1 cellular context compared by ENCODE assay signal in the genomic region with DNA sequence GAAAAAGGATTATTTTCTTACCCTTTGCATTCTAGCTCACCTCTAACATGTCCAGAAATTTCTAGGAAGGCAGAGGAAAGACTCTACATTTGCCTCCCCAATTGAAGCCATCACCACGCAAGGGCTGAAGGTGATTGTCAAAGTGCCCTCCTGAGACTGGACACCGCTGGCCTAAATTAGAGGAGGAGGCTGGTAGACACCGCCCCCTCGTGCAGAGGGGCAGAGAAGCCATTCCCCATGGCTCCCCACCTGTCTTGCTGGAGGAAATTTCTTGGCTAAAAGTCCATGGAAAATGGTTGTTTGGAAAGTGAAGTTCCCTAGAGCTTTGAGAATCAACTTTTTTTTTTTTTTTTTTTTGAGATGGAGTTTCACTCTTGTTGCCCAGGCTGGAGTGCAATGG.
TF ChIP-seq lines count a peak whose summit lies in the region.

No MANE protein-coding gene starts in this region.

TF ChIP-seq in IMR-90, 13 proteins besides CTCF, POLR2A, EP300 and RAD21 (continued from another document):
- no peak for TF ChIP-seq CEBPB (IDR thresholded peaks at IDR 0.05; ENCODE audit: low read depth, low read length)
- no peak for TF ChIP-seq ELK1 (IDR thresholded peaks at IDR 0.05; ENCODE audit: borderline replicate concordance, low read depth, low read length)
- no peak for TF ChIP-seq RCOR1 (IDR thresholded peaks at IDR 0.05; ENCODE audit: insufficient replicate concordance, low read length)
- no peak for TF ChIP-seq CHD1 (IDR thresholded peaks at IDR 0.05; ENCODE audit: low read depth, low read length)
- TF ChIP-seq MAZ (IDR thresholded peaks at IDR 0.05; ENCODE audit: borderline replicate concordance, low read depth, low read length): no peak
- no peak for TF ChIP-seq MAFK (IDR thresholded peaks at IDR 0.05; ENCODE audit: low read depth, low read length)
- TF ChIP-seq RFX5 (IDR thresholded peaks at IDR 0.05; ENCODE audit: low read depth, low read length): no peak
- TF ChIP-seq SMC3 (IDR thresholded peaks at IDR 0.05; ENCODE audit: low read depth, low read length): no peak
- TF ChIP-seq, protein P1, sequence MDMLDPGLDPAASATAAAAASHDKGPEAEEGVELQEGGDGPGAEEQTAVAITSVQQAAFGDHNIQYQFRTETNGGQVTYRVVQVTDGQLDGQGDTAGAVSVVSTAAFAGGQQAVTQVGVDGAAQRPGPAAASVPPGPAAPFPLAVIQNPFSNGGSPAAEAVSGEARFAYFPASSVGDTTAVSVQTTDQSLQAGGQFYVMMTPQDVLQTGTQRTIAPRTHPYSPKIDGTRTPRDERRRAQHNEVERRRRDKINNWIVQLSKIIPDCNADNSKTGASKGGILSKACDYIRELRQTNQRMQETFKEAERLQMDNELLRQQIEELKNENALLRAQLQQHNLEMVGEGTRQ (IDR thresholded peaks at IDR 0.05; ENCODE audit: low read depth, low read length): no peak
- no peak for TF ChIP-seq NFE2L2 (IDR thresholded peaks at IDR 0.05; ENCODE audit: low read depth, low read length)
- no peak for TF ChIP-seq MXI1 (IDR thresholded peaks at IDR 0.05; ENCODE audit: borderline replicate concordance, low read depth, low read length)
- no peak for TF ChIP-seq FOS (IDR thresholded peaks at IDR 0.05; ENCODE audit: low read depth, low read length)
